In the genomic region with DNA sequence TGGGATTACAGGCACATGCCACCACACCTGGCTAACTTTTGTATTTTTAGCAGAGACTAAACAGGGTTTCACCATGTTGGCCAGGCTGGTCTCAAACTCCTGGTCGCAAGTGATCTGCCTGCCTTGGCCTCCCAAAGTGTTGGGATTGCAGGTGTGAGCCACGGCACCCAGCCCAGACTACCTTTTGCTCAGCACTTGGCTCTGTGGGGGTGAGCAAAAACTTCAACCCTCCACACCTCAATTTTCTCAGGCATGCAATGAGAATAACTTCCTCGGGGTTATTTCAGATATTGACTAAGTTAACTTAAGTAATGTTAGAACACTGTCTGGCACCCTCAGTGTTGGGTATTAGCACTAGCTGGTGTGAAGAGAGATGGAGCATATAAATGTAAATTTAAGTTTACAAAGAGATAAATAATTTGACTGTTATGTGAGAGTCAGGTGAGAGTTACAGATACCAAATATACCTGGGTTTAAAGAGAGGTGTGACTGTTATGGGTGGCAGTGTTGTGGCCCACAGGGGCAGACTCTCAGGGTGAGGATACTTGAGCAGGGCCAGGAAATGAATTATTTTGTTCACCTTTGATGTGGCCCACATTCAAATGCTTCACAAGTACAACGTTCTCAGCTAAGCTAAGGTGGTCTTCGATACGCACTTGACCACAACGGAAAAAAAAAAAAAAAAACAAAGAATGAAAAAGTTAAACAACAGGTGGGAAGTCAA, we compare ENCODE assay signal across 9 cellular contexts. TPM values are rescaled to one million over a fixed set of nuclear protein-coding genes. Genes with fewer than 3 reads are reported as not detected.
A peak's percentile ranks its signal among the peaks of the same experiment; 100 is the strongest.
DNase-seq lines count a peak whose midpoint lies in the region; ATAC-seq, FAIRE-seq and TF ChIP-seq lines count a peak whose summit lies in the region.
"Had no signal": no experiment of that assay in that cellular context is flagged by ENCODE, and none has a peak within 500 bp of the region (broad histone marks: within the 10 kb centered on the region; RNA-seq: fewer than 3 reads in every experiment).

No MANE protein-coding gene starts in this region.

- no peak for FAIRE-seq in frontal cortex (lab: Jason Lieb, UNC)

- H3K36me3 ChIP-seq in OCI-LY7 (ENCODE audit: insufficient read depth, low read length) = no peaks in the 10 kb centered on the region

- no TSS peak for BruUV-seq in OCI-LY7 (replicated peaks; lab: Mats Ljungman, UMichigan)

- peak overlapping the region; percentile 87 for H3K27ac Mint-ChIP-seq in memory B cell

- no peaks in the 10 kb centered on the region for H3K9me3 Mint-ChIP-seq in memory B cell

- no peaks in the 10 kb centered on the region for H3K36me3 Mint-ChIP-seq in memory B cell

- H3K9me2 ChIP-seq in OCI-LY7 (ENCODE audit: insufficient read depth, low read length) = no peaks in the 10 kb centered on the region

- CTCF ChIA-PET in OCI-LY7 (lab: Charles Lee; ENCODE audit: unreplicated experiment) = interaction anchor here (1.2 to 2.3 kb wide), 2 partner anchors 28 to 41 kb away, joined by 3 to 9 read pairs; no protein-coding TSS in a partner anchor

- POLR2A ChIA-PET in OCI-LY7 (lab: Charles Lee) = interaction anchor here (0.6 to 19.7 kb wide), 23 partner anchors 8 to 528 kb away, joined by 3 to 296 read pairs (median 5); partner anchors contain the start of genes CLDND1 and GPR15

- H3K4me1 ChIP-seq in OCI-LY7 (ENCODE audit: insufficient read depth, low read length, poor library complexity, severe bottlenecking) = peaks cover 64% of the 10 kb centered on the region

- H3K4me3 ChIP-seq in OCI-LY7 (ENCODE audit: low read depth, low read length, poor library complexity, severe bottlenecking) = peak overlapping the region; percentile 28

- H3K27me3 Mint-ChIP-seq in memory B cell = no peaks in the 10 kb centered on the region

- TF ChIP-seq CTCF in OCI-LY7 (conservative IDR thresholded peaks at IDR 0.05; ENCODE audit: low read length) = peak; percentile 46; the same call in 1 of the 2 replicates

- intact Hi-C loops in OCI-LY7 (cut with micrococcal nuclease; ENCODE audit: unreplicated experiment) = loop anchor here (1.0 to 5.0 kb wide), 2 partner anchors 28 to 448 kb away; no protein-coding TSS in a partner anchor

- no peaks in the 10 kb centered on the region for H4K20me1 ChIP-seq in OCI-LY7 (ENCODE audit: insufficient read depth, low read length)

- peak overlapping the region; percentile 61 for H3K4me2 ChIP-seq in OCI-LY7 (ENCODE audit: low read length)

- H3K9me3 ChIP-seq in OCI-LY7 (ENCODE audit: low read length) = no peaks in the 10 kb centered on the region

- peak; percentile 31 for TF ChIP-seq POLR2A in GM18526 (IDR thresholded peaks at IDR 0.05; ENCODE audit: extremely low read depth, insufficient read length)

- H2AFZ ChIP-seq in OCI-LY7 (ENCODE audit: low read length) = peak overlapping the region; percentile 84; the same call in 1 of the 2 replicates

- H3K79me2 ChIP-seq in OCI-LY7 (ENCODE audit: insufficient read depth, low read depth, low read length) = no peaks in the 10 kb centered on the region

- peak overlapping the region; percentile 86 for H3K27ac ChIP-seq in OCI-LY7 (ENCODE audit: low read depth, low read length, poor library complexity, severe bottlenecking)

- peak; percentile 79 for DNase-seq in OCI-LY7 (ENCODE audit: low spot score)
- DNase-seq in memory B cell (ENCODE audit: low spot score in 2 of 2) = no peak
- DNase-seq in retina = no peak
- no peak for DNase-seq in HT-29 (ENCODE audit: low spot score)
- DNase-seq in Kasumi-1 (lab: John Stamatoyannopoulos, UW) = no peak
- no peak for DNase-seq in frontal cortex (ENCODE audit: low spot score in 2 of 2)

- peaks cover 26% of the 10 kb centered on the region for H3K4me1 Mint-ChIP-seq in memory B cell

- H3K4me3 Mint-ChIP-seq in memory B cell = peak overlapping the region; percentile 71

- peak; percentile 13 for ATAC-seq in GM21723 (IDR thresholded peaks at IDR 0.05; ENCODE audit: unreplicated experiment)
- peak; percentile 41 for ATAC-seq in memory B cell (ENCODE audit: low read depth)

RNA-seq across cellular contexts. Expression of gene CPOX, which starts 29.0 kb away (rescaled TPM):
- total RNA-seq in OCI-LY7 (2014; rRNA removed; shearing (Covaris generic)) = 14.7 and 16.4 TPM in 2 replicates
- 8.8 and 10.1 TPM in 2 replicates for total RNA-seq in OCI-LY7 (2022)
- 28.8 and 31.4 TPM in 2 replicates for total RNA-seq in HT-29 (2014; rRNA removed; shearing (Covaris generic))
- total RNA-seq in frontal cortex = 17.1 TPM

RNA-seq across cellular contexts. Expression of gene GPR15, which starts 32.7 kb away (rescaled TPM):
- total RNA-seq in OCI-LY7 (2014; rRNA removed; shearing (Covaris generic)) = 18.8 and 32.0 TPM in 2 replicates
- total RNA-seq in OCI-LY7 (2022) (29.8 and 42.6 TPM in 2 replicates), frontal cortex (not detected)
- total RNA-seq in HT-29 (2014; rRNA removed; shearing (Covaris generic)) = not detected in 2 replicates
- total RNA-seq: pulmonary artery endothelial cell had no signal

RNA-seq across cellular contexts. Expression of gene CLDND1, which starts 41.7 kb away (rescaled TPM):
- total RNA-seq in OCI-LY7 (2014; rRNA removed; shearing (Covaris generic)) = 70.7 and 78.0 TPM in 2 replicates
- 80.4 and 87.8 TPM in 2 replicates for total RNA-seq in OCI-LY7 (2022)
- total RNA-seq in HT-29 (2014; rRNA removed; shearing (Covaris generic)) = 25.1 and 31.5 TPM in 2 replicates
- 124 TPM for total RNA-seq in frontal cortex

Comparison
In these comparisons a context has a peak if more than half of its experiments do, and no peak if none do; other contexts are left out.
1. RNA of gene GPR15, which starts 32.7 kb away (total RNA-seq): 18.8 to 42.6 TPM in OCI-LY7; not detected in HT-29 and not detected in frontal cortex (single experiment); every median in the first group is over 10 times any median in the second.